Comparison of ENCODE assay signal across 16 cellular contexts in genomic region chr17:58002154-58002553, GRCh38. TPM values are rescaled to one million over a fixed set of nuclear protein-coding genes. Genes with fewer than 3 reads are reported as not detected.
DNase-seq lines count a peak whose midpoint lies in the region; ATAC-seq and TF ChIP-seq lines count a peak whose summit lies in the region.
"Had no signal": no experiment of that assay in that cellular context is flagged by ENCODE, and none has a peak within 500 bp of the region (broad histone marks: within the 10 kb centered on the region; RNA-seq: fewer than 3 reads in every experiment).

No MANE protein-coding gene starts in this region.

- intact Hi-C loops in right cardiac atrium (cut with DNase I): loop anchor here in 2 of 4 donors (10.0 kb wide), 1 partner anchor 83 kb away; the partner anchor contains the start of gene DYNLL2 (in 2 of the 2)
- intact Hi-C loops in PC-3 (cut with micrococcal nuclease): no loop called here

- peaks cover 32 to 44% of the 10 kb centered on the region in 2 donors for H3K4me1 Mint-ChIP-seq in effector memory CD8-positive, alpha-beta T cell (ENCODE audit: low read depth in 2 of 2)
- H3K4me1 Mint-ChIP-seq in naive thymus-derived CD8-positive, alpha-beta T cell: peaks cover 23 to 68% (median 66%) of the 10 kb centered on the region in 4 donors

- H3K4me3 ChIP-seq in cardiac muscle cell (no peak overlapping the region), right cardiac atrium (ENCODE audit: low read length) (no peak overlapping the region), PC-3 (ENCODE audit: low read length) (0 out of 2 replicates have a peak overlapping the region, but pooled peaks have one; percentile 96)
- H3K4me3 ChIP-seq: ascending aorta, prostate gland, upper lobe of right lung had no signal

- H3K27ac Mint-ChIP-seq in effector memory CD8-positive, alpha-beta T cell: peak overlapping the region; percentile 44 to 68
- peak overlapping the region in 4 of 10 donors; percentile 2 to 34 (median 16) for H3K27ac Mint-ChIP-seq in naive thymus-derived CD8-positive, alpha-beta T cell

- BruUV-seq in PC-3 (replicated peaks; lab: Mats Ljungman, UMichigan): no TSS peak

- H4K20me1 ChIP-seq in PC-3 (ENCODE audit: low read length): peaks cover 65% of the 10 kb centered on the region

- H3K27ac ChIP-seq in cardiac muscle cell (peak overlapping the region; percentile 0), right cardiac atrium (ENCODE audit: low read length) (no peak overlapping the region), PC-3 (ENCODE audit: low read length) (no peak overlapping the region)
- H3K27ac ChIP-seq: ascending aorta, prostate gland, upper lobe of right lung had no signal

- POLR2A ChIA-PET in PC-3 (lab: Charles Lee; ENCODE audit: unreplicated experiment): interaction anchor here (0.6 to 0.7 kb wide), 3 partner anchors 53 to 140 kb away, joined by 3 to 4 read pairs (median 3); no protein-coding TSS in a partner anchor
- POLR2A ChIA-PET in naive thymus-derived CD8-positive, alpha-beta T cell (lab: Charles Lee): interaction anchor here (0.6 to 1.3 kb wide), 2 partner anchors 12 to 88 kb away, joined by 3 to 5 read pairs; no protein-coding TSS in a partner anchor

- DNase-seq in cardiac muscle cell (ENCODE audit: low read depth in 1 of 2, low spot score in 1 of 2) (no peak), right cardiac atrium (no peak), PC-3 (no peak), OCI-M2 (lab: John Stamatoyannopoulos, UW; ENCODE audit: unreplicated experiment) (no peak), NCI-H2107 (lab: John Stamatoyannopoulos, UW) (no peak)
- DNase-seq in effector memory CD8-positive, alpha-beta T cell: no peak
- DNase-seq in naive thymus-derived CD8-positive, alpha-beta T cell: no peak
- DNase-seq: BE2C; NCI-H1436 treated with DMSO at 0.1 percent for 48 hours; NCI-H526; Right ventricle myocardium superior; stimulated activated CD8-positive, alpha-beta memory T cell treated with anti-CD3 and anti-CD28 coated beads, Interleukin-4, amount 100 ng/mL, for 48 hours; upper lobe of right lung had no signal

- no peak for ATAC-seq in right cardiac atrium
- ATAC-seq in PC-3: no peak
- no peak for ATAC-seq in effector memory CD8-positive, alpha-beta T cell (replicated peaks)
- ATAC-seq in naive thymus-derived CD8-positive, alpha-beta T cell: no peak
- no peak for ATAC-seq in HG02798 (IDR thresholded peaks at IDR 0.05; ENCODE audit: poor library complexity, unreplicated experiment)
- ATAC-seq: upper lobe of right lung had no signal

- no peak overlapping the region for H3K4me3 Mint-ChIP-seq in effector memory CD8-positive, alpha-beta T cell
- H3K4me3 Mint-ChIP-seq in naive thymus-derived CD8-positive, alpha-beta T cell: peak overlapping the region in 1 of 10 donors; percentile 18

- no peak for TF ChIP-seq CTCF in cardiac muscle cell (IDR thresholded peaks at IDR 0.05; ENCODE audit: low read depth, low read length)
- TF ChIP-seq CTCF in PC-3 (conservative IDR thresholded peaks at IDR 0.05; ENCODE audit: low read depth, low read length): no peak

- H3K4me2 ChIP-seq in PC-3 (ENCODE audit: low read length): peak overlapping the region; percentile 24; the same call in 1 of the 2 replicates

- H3F3A ChIP-seq in PC-3 (ENCODE audit: low read length, unreplicated experiment): peaks cover 38% of the 10 kb centered on the region

- CTCF ChIA-PET in PC-3 (lab: Charles Lee): interaction anchor here (0.6 kb wide), 1 partner anchor 81 kb away, joined by 4 read pairs; the partner anchor contains the start of gene DYNLL2

- WGBS in right cardiac atrium: 49% methylated on average over 2 of the region's 2 CpGs

- no peaks in the 10 kb centered on the region for H3K27me3 Mint-ChIP-seq in effector memory CD8-positive, alpha-beta T cell
- peaks cover 0 to 3% (median 0%) of the 10 kb centered on the region in 5 donors for H3K27me3 Mint-ChIP-seq in naive thymus-derived CD8-positive, alpha-beta T cell

- H3K27me3 ChIP-seq in cardiac muscle cell: no peaks in the 10 kb centered on the region
- no peaks in the 10 kb centered on the region for H3K27me3 ChIP-seq in right cardiac atrium (ENCODE audit: control insufficient read depth, insufficient read depth)
- no peaks in the 10 kb centered on the region for H3K27me3 ChIP-seq in PC-3 (ENCODE audit: low read length)
- H3K27me3 ChIP-seq: ascending aorta, BE2C, upper lobe of right lung had no signal

- no peak overlapping the region for H3K9ac ChIP-seq in PC-3 (ENCODE audit: low read length)

- H3K36me3 ChIP-seq in cardiac muscle cell (peaks cover 60% of the 10 kb centered on the region), PC-3 (ENCODE audit: low read depth, low read length) (peaks cover 82% of the 10 kb centered on the region)

- H2AFZ ChIP-seq in PC-3 (ENCODE audit: low read length): no peak overlapping the region

- H3K36me3 Mint-ChIP-seq in effector memory CD8-positive, alpha-beta T cell (ENCODE audit: insufficient read depth): peaks cover 80% of the 10 kb centered on the region
- H3K36me3 Mint-ChIP-seq in naive thymus-derived CD8-positive, alpha-beta T cell: peaks cover 21 to 59% (median 23%) of the 10 kb centered on the region in 3 donors

- no peaks in the 10 kb centered on the region for H3K9me3 ChIP-seq in cardiac muscle cell (ENCODE audit: low read depth)
- no peaks in the 10 kb centered on the region for H3K9me3 ChIP-seq in right cardiac atrium (ENCODE audit: control insufficient read depth, low read length)
- H3K9me3 ChIP-seq in PC-3 (ENCODE audit: low read length): no peaks in the 10 kb centered on the region
- H3K9me3 ChIP-seq: ascending aorta, BE2C, prostate gland, upper lobe of right lung had no signal

- H3K9me3 Mint-ChIP-seq in effector memory CD8-positive, alpha-beta T cell: no peaks in the 10 kb centered on the region
- H3K9me3 Mint-ChIP-seq in naive thymus-derived CD8-positive, alpha-beta T cell: no peaks in the 10 kb centered on the region

- H3K79me2 ChIP-seq in PC-3 (ENCODE audit: low read length): peaks cover 58% of the 10 kb centered on the region

- peaks cover 18% of the 10 kb centered on the region for H3K4me1 ChIP-seq in cardiac muscle cell (ENCODE audit: low read depth)
- H3K4me1 ChIP-seq in right cardiac atrium (ENCODE audit: control insufficient read depth, insufficient read depth, low read length): no peaks in the 10 kb centered on the region
- H3K4me1 ChIP-seq in PC-3 (ENCODE audit: insufficient read depth, low read length): peaks cover 30% of the 10 kb centered on the region

- no peaks in the 10 kb centered on the region for H3K9me2 ChIP-seq in PC-3 (replicated peaks; ENCODE audit: low read length)

RNA-seq across cellular contexts. Expression of gene SRSF1, which starts 4.9 kb away (rescaled TPM):
- total RNA-seq in cardiac muscle cell (209 and 235 TPM in 2 replicates), right cardiac atrium (100 to 1,000 TPM in 3 of 4 donors, 10 to 100 TPM in 1; 97.9 to 132 (median 126) TPM), PC-3 (2014; rRNA removed) (325 and 342 TPM in 2 replicates)
- polyA plus RNA-seq in cardiac muscle cell (127 and 146 TPM in 2 replicates), right cardiac atrium (58.9 TPM)
- total RNA-seq in naive thymus-derived CD8-positive, alpha-beta T cell: 100 to 1,000 TPM; 213 to 256 TPM
- polyA plus RNA-seq in naive thymus-derived CD8-positive, alpha-beta T cell: 10 to 100 TPM; 43.5 to 51.6 (median 45.4) TPM

RNA-seq across cellular contexts. Expression of gene VEZF1, which starts 14.1 kb away (rescaled TPM):
- total RNA-seq in cardiac muscle cell (29.7 and 37.3 TPM in 2 replicates), right cardiac atrium (10 to 100 TPM; 67.4 to 74.6 (median 68.5) TPM), PC-3 (2014; rRNA removed) (70.1 and 78.1 TPM in 2 replicates)
- polyA plus RNA-seq in cardiac muscle cell (18.5 and 22.3 TPM in 2 replicates), right cardiac atrium (20.0 TPM)
- 10 to 100 TPM; 91.6 to 92.8 TPM for total RNA-seq in naive thymus-derived CD8-positive, alpha-beta T cell
- 10 to 100 TPM; 41.1 to 48.9 (median 42.1) TPM for polyA plus RNA-seq in naive thymus-derived CD8-positive, alpha-beta T cell

RNA-seq across cellular contexts. Expression of gene CUEDC1, which starts 46.9 kb away (rescaled TPM):
- total RNA-seq in cardiac muscle cell: 14.8 and 18.3 TPM in 2 replicates
- 10.9 and 15.3 TPM in 2 replicates for polyA plus RNA-seq in cardiac muscle cell
- total RNA-seq in right cardiac atrium: 10 to 100 TPM; 53.1 to 60.5 (median 55.1) TPM
- polyA plus RNA-seq in right cardiac atrium: 41.0 TPM
- total RNA-seq in PC-3 (2014; rRNA removed): 31.6 and 53.4 TPM in 2 replicates
- under 1 TPM in 1 of 2 experiments, not detected in 1; 0.55 TPM for total RNA-seq in naive thymus-derived CD8-positive, alpha-beta T cell
- not detected for polyA plus RNA-seq in naive thymus-derived CD8-positive, alpha-beta T cell

Comparison
In these comparisons a context has a peak if more than half of its experiments do, and no peak if none do; other contexts are left out.
1. RNA of gene CUEDC1, which starts 46.9 kb away (total RNA-seq): 53.1 to 60.5 TPM in right cardiac atrium, 31.6 to 53.4 TPM in PC-3 and 14.8 to 18.3 TPM in cardiac muscle cell; 0.55 TPM in naive thymus-derived CD8-positive, alpha-beta T cell; every median in the first group is over 10 times any median in the second.